Comparison of ENCODE assay signal across 9 cellular contexts in the genomic region with DNA sequence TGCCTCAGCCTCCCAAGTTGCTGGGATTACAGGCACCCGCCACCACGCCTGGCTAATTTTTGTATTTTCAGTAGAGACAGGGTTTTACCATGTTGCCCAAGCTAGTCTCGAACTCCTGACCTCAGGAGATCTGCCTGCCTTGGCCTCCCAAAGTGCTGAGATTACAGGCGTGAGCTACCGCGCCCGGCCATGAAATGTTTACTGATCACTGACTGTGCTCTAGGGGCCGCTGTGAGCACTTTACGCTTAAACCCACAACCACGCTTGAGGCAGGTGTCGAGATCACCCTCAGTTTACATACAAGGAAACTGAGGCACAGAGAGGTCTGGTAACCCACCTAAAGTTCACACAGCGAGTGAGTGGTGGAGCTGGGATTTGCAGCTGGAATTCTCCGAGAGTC. TPM values are rescaled to one million over a fixed set of nuclear protein-coding genes. Genes with fewer than 3 reads are reported as not detected.
"Had no signal": no experiment of that assay in that cellular context is flagged by ENCODE, and none has a peak within 500 bp of the region (broad histone marks: within the 10 kb centered on the region; RNA-seq: fewer than 3 reads in every experiment).

No MANE protein-coding gene starts in this region.

RNA-seq across cellular contexts. Expression of a gene that starts 24.7 kb away (rescaled TPM):
- total RNA-seq: kidney epithelial cell; naive thymus-derived CD4-positive, alpha-beta T cell had no signal
- polyA plus RNA-seq: naive thymus-derived CD4-positive, alpha-beta T cell had no signal

RNA-seq across cellular contexts. Expression of a gene that starts 52.7 kb away (rescaled TPM):
- total RNA-seq: dermis blood vessel endothelial cell; esophagus squamous epithelium; glomerular endothelial cell; kidney epithelial cell; mammary epithelial cell; mononuclear cell; mucosa of gallbladder; naive thymus-derived CD4-positive, alpha-beta T cell had no signal
- polyA plus RNA-seq: keratinocyte; mammary epithelial cell; naive thymus-derived CD4-positive, alpha-beta T cell had no signal
